5 cellular contexts compared by ENCODE assay signal in the genomic region with DNA sequence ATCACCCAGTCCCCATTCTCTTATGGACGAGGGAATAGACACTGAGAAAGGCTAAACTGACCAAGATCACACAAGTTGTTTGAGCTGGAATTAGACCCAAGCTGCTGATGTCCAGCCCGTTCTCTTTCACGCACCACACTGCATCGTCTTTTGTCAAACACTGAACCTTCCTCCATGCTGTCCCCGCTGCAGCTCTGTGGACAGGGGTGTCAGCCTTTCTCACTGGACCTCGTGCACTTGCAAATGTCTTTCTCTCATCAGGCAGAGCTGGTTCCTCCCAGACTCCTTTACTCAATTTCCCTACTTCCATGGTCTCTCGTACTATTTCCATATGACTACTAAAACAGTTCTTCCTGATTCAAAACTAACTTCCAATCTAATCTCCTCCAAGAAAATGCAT.
"Had no signal": no experiment of that assay in that cellular context is flagged by ENCODE, and none has a peak within 500 bp of the region (broad histone marks: within the 10 kb centered on the region; RNA-seq: fewer than 3 reads in every experiment).

No MANE protein-coding gene starts in this region.

- H3K4me3 ChIP-seq: GM23248 had no signal

- H3K9ac ChIP-seq: GM23248 had no signal

- H3K27ac ChIP-seq: GM23248 had no signal

- H2AFZ ChIP-seq: GM23248 had no signal

- DNase-seq: GM23248, GOT3, H7, HCEC 1CT, IMR-90 had no signal
